Comparison of ENCODE assay signal across 8 cellular contexts in the genomic region with DNA sequence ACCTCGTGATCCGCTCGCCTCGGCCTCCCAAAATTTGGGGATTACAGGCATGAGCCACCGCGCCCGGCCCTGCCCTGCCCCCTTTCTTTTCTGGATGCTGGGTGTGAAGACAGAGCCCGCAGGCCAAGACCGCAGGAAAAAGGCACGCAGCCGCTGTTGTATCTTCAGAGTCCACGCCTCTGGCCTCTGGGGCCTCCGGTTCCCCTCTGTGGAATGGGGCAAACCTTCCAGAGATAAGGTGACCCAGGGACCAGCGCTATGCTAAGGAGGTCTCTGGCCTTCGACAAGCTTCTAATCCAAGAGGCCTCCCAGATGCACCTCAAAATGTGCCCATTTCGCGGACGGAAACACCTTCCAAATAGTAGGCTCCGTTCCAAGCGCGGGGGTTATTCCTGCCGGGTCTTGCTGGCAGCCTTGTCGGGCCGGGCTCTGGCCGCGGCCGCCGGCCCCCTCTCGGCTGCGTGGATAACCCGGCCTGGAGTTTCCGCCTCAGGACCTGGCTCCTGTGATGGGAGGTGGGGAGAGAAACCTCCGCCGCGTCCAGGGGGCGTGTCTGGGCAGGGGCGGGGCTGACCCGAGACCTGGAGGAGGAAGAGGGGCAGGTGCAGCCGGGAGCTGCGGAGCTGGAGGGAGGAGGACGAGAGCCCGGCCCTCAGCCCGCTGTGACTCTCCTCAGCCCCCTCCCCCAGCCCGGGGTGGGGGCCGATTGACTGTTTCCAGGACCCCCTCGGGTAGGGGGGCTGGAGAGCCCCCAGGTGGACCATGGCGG. TPM values are rescaled to one million over a fixed set of nuclear protein-coding genes. Genes with fewer than 3 reads are reported as not detected.
A peak's percentile ranks its signal among the peaks of the same experiment; 100 is the strongest.
DNase-seq lines count a peak whose midpoint lies in the region; ATAC-seq and TF ChIP-seq lines count a peak whose summit lies in the region.

No MANE protein-coding gene starts in this region.

- TF ChIP-seq POLR2A in testis (IDR thresholded peaks at IDR 0.05), result no peak

- WGBS in testis, 2 donors, result 12 to 14% methylated on average over 17 to 47 of the region's 47 CpGs

- intact Hi-C loops in testis (cut with DNase I; ENCODE audit: low total_unique reads), result no loop called here

- H3K27me3 ChIP-seq in MG63 (peaks cover 2% of the 10 kb centered on the region; the same call in 1 of the 2 replicates), foreskin keratinocyte (peaks cover 59% of the 10 kb centered on the region), testis (peaks cover 3% of the 10 kb centered on the region)

- H3K4me3 ChIP-seq in MG63, result no peak overlapping the region
- H3K4me3 ChIP-seq in testis, result peak overlapping the region in 1 of 2 donors; percentile 35

- no peak for TF ChIP-seq CTCF in foreskin keratinocyte (conservative IDR thresholded peaks at IDR 0.05)
- peak in 2 of 3 experiments; percentile 13 to 41 for TF ChIP-seq CTCF in testis (IDR thresholded peaks at IDR 0.05)

- H3K36me3 ChIP-seq in MG63 (no peaks in the 10 kb centered on the region), testis (ENCODE audit: low read depth, missing control alignments) (no peaks in the 10 kb centered on the region)

- no peaks in the 10 kb centered on the region for H3K9me3 ChIP-seq in MG63
- H3K9me3 ChIP-seq in testis, result no peaks in the 10 kb centered on the region

- H3K4me1 ChIP-seq in foreskin keratinocyte (no peaks in the 10 kb centered on the region), testis (no peaks in the 10 kb centered on the region)

- DNase-seq in DMS153 treated with DMSO at 0.1 percent for 48 hours (lab: John Stamatoyannopoulos, UW; ENCODE audit: unreplicated experiment) (peak; percentile 89), MG63 (peak; percentile 63), SHP77 (lab: John Stamatoyannopoulos, UW) (peak; percentile 70 to 82), foreskin keratinocyte (peak; percentile 47 to 71), nucleus accumbens (lab: John Stamatoyannopoulos, UW) (peak in 29 of 56 donors; percentile 1 to 56 (median 10)), testis (peak; percentile 88)
- DNase-seq in activated naive CD4-positive, alpha-beta T cell (lab: John Stamatoyannopoulos, UW), result peak; percentile 60 to 86 (median 74)

- H3K27ac ChIP-seq in foreskin keratinocyte (no peak overlapping the region), testis (no peak overlapping the region)

- ATAC-seq in foreskin keratinocyte (peak; percentile 62), HG02588 (IDR thresholded peaks at IDR 0.05; ENCODE audit: unreplicated experiment) (no peak)

RNA-seq across cellular contexts. Expression of a gene that starts 13.1 kb away (rescaled TPM):
- total RNA-seq in MG63 (2014; rRNA removed; shearing (Covaris generic); ENCODE audit: low replicate concordance), result not detected in 2 replicates
- total RNA-seq in foreskin keratinocyte (not detected in 2 replicates), testis (10 to 100 TPM; 37.2 to 81.1 TPM)
- polyA plus RNA-seq in foreskin keratinocyte (not detected in 2 replicates), testis (ENCODE audit: insufficient read depth, low read depth, low replicate concordance) (125 TPM)

RNA-seq across cellular contexts. Expression of a gene that starts 21.0 kb away (rescaled TPM):
- 2.8 and 5.6 TPM in 2 replicates for total RNA-seq in MG63 (2014; rRNA removed; shearing (Covaris generic); ENCODE audit: low replicate concordance)
- 15.5 and 16.3 TPM in 2 replicates for total RNA-seq in foreskin keratinocyte
- 10.0 and 11.6 TPM in 2 replicates for polyA plus RNA-seq in foreskin keratinocyte
- 10 to 100 TPM; 80.2 to 87.0 TPM for total RNA-seq in testis
- polyA plus RNA-seq in testis (ENCODE audit: insufficient read depth, low read depth, low replicate concordance), result 99.1 TPM

RNA-seq across cellular contexts. Expression of a gene that starts 40.2 kb away (rescaled TPM):
- total RNA-seq in MG63 (2014; rRNA removed; shearing (Covaris generic); ENCODE audit: low replicate concordance), result 1.4 and 10.1 TPM in 2 replicates
- total RNA-seq in foreskin keratinocyte (14.0 and 16.5 TPM in 2 replicates), testis (10 to 100 TPM; 34.4 to 48.3 TPM)
- polyA plus RNA-seq in foreskin keratinocyte (16.2 and 16.6 TPM in 2 replicates), testis (ENCODE audit: insufficient read depth, low read depth, low replicate concordance) (12.0 TPM)

RNA-seq across cellular contexts. Expression of a gene that starts 41.2 kb away (rescaled TPM):
- total RNA-seq in MG63 (2014; rRNA removed; shearing (Covaris generic); ENCODE audit: low replicate concordance), result 47.0 and 55.4 TPM in 2 replicates
- total RNA-seq in foreskin keratinocyte, result 60.8 and 65.2 TPM in 2 replicates
- 94.0 and 100 TPM in 2 replicates for polyA plus RNA-seq in foreskin keratinocyte
- 10 to 100 TPM; 42.4 to 57.4 TPM for total RNA-seq in testis
- polyA plus RNA-seq in testis (ENCODE audit: insufficient read depth, low read depth, low replicate concordance), result 96.4 TPM

RNA-seq across cellular contexts. Expression of a gene that starts 50.7 kb away (rescaled TPM):
- total RNA-seq in MG63 (2014; rRNA removed; shearing (Covaris generic); ENCODE audit: low replicate concordance), result not detected in 2 replicates
- not detected in 2 replicates for total RNA-seq in foreskin keratinocyte
- not detected in 2 replicates for polyA plus RNA-seq in foreskin keratinocyte
- total RNA-seq in testis, result under 1 TPM in 1 of 2 donors, not detected in 1; 0.24 TPM
- polyA plus RNA-seq in testis (ENCODE audit: insufficient read depth, low read depth, low replicate concordance), result not detected

Comparison
In these comparisons a context has a peak if more than half of its experiments do, and no peak if none do; other contexts are left out.
1. DNase-seq: peak in every context shown above with its lines; median percentile 89 in DMS153 treated with DMSO at 0.1 percent for 48 hours; 88 in testis; 76 in SHP77; 74 in activated naive CD4-positive, alpha-beta T cell; 63 in MG63; 59 in foreskin keratinocyte; 10 in nucleus accumbens.
2. RNA of a gene that starts 13.1 kb away (total RNA-seq): 37.2 to 81.1 TPM in testis; not detected in foreskin keratinocyte and not detected in MG63; every median in the first group is over 10 times any median in the second.